ENCODE assay signal across 38 cellular contexts in the genomic region with DNA sequence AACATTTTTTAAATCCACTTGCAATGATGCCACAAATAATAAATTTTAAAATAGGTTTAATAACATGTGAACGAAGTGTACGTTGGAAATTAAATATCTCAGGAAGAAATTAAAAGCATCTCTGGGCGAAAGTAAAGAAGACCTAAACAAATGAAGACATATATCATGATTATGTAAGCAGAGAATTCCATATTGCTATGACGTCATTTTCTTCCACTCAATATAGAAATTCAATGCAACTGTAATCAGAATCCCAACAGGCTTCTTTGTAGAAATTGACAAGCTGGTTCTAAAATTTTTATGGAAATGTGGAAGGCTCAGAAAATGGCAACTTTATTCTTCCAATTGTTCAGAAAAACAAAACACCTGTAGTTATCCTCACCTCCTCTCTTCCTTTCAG. TPM values are rescaled to one million over a fixed set of nuclear protein-coding genes. Genes with fewer than 3 reads are reported as not detected.
"Had no signal": no experiment of that assay in that cellular context is flagged by ENCODE, and none has a peak within 500 bp of the region (broad histone marks: within the 10 kb centered on the region; RNA-seq: fewer than 3 reads in every experiment).

No MANE protein-coding gene starts in this region.

- DNase-seq: Karpas-422, MG63, MM.1S, MV-4-11, NCI-H1048, NCI-H1092, NCI-H1092 treated with DMSO at 0.1 percent for 48 hours, NCI-H1105, NCI-H1105 treated with DMSO at 0.1 percent for 48 hours, NCI-H1417, NCI-H1417 treated with DMSO at 0.1 percent for 48 hours, NCI-H1436, NCI-H1436 treated with DMSO at 0.1 percent for 48 hours, NCI-H146, NCI-H1694, NCI-H1694 treated with DMSO at 0.1 percent for 48 hours, NCI-H187, NCI-H187 treated with DMSO at 0.1 percent for 48 hours, NCI-H1930, NCI-H2029, NCI-H2029 treated with DMSO at 0.1 percent for 48 hours, NCI-H2081, NCI-H2081 treated with DMSO at 0.1 percent for 48 hours, NCI-H2107, NCI-H2171, NCI-H2171 treated with DMSO at 0.1 percent for 48 hours, NCI-H2227 treated with DMSO at 0.1 percent for 48 hours, NCI-H226, NCI-H345, NCI-H446, NCI-H446 treated with DMSO at 0.1 percent for 48 hours, NCI-H510A, NCI-H510A treated with DMSO at 0.1 percent for 48 hours, NCI-H524, NCI-H524 treated with DMSO at 0.1 percent for 48 hours had no signal

- H3K36me3 ChIP-seq: MG63 had no signal

- H3K4me3 ChIP-seq: MG63 had no signal

RNA-seq across cellular contexts. Expression of gene RBFOX3, which starts 33.8 kb away (rescaled TPM):
- total RNA-seq: LHCN-M2, M059J, MCF 10A had no signal
